10 cellular contexts compared by ENCODE assay signal in genomic region chr7:27141591-27142561, GRCh38. TPM values are rescaled to one million over a fixed set of nuclear protein-coding genes. Genes with fewer than 3 reads are reported as not detected.
DNase-seq lines count a peak whose midpoint lies in the region; ATAC-seq, FAIRE-seq and TF ChIP-seq lines count a peak whose summit lies in the region.
"Had no signal": no experiment of that assay in that cellular context is flagged by ENCODE, and none has a peak within 500 bp of the region (broad histone marks: within the 10 kb centered on the region; RNA-seq: fewer than 3 reads in every experiment).

No MANE protein-coding gene starts in this region.

- intact Hi-C loops in transverse colon (cut with DNase I; ENCODE audit: low total_unique reads) = no loop called here

- no peak overlapping the region for H2AFZ ChIP-seq in H1 (ENCODE audit: low read length)

- H3K27ac Mint-ChIP-seq in mesothelial cell of epicardium = peak overlapping the region; percentile 100
- H3K27ac Mint-ChIP-seq: T-cell had no signal

- no peak overlapping the region for H2BK5ac ChIP-seq in H1 (ENCODE audit: low read depth, low read length)

- peaks cover 0 to 6% (median 0%) of the 10 kb centered on the region in 4 experiments; a peak in 1 of 8 replicates for H3K36me3 ChIP-seq in H1 (ENCODE audit: control insufficient read depth in 2 of 4, insufficient read depth in 4 of 4, low read length in 3 of 4)
- no peaks in the 10 kb centered on the region for H3K36me3 ChIP-seq in transverse colon

- H2BK15ac ChIP-seq in H1 (ENCODE audit: low read length) = no peak overlapping the region

- FAIRE-seq in H1 (lab: Jason Lieb, UNC) = no peak

- H3K27me3 Mint-ChIP-seq in mesothelial cell of epicardium (ENCODE audit: low read depth) = no peaks in the 10 kb centered on the region

- no peak overlapping the region for H3K9ac ChIP-seq in H1 (replicated peaks in 1 of 4; ENCODE audit: extremely low read depth in 1 of 4, low read depth in 3 of 4, low read length in 3 of 4)

- H3K18ac ChIP-seq in H1 (ENCODE audit: extremely low read depth, low read length) = no peak overlapping the region

- no peak overlapping the region for H2BK12ac ChIP-seq in H1 (ENCODE audit: low read depth, low read length)

- H3K4ac ChIP-seq in H1 (replicated peaks; ENCODE audit: insufficient read length, low read depth, low read length) = no peak overlapping the region

- H2BK120ac ChIP-seq in H1 (replicated peaks; ENCODE audit: low read depth, low read length) = no peak overlapping the region

- H2BK20ac ChIP-seq in H1 (ENCODE audit: low read length) = no peak overlapping the region

- H3K27me3 ChIP-seq in H1 (replicated peaks in 1 of 4; ENCODE audit: control insufficient read depth in 3 of 4, extremely low read depth in 1 of 4, insufficient read depth in 3 of 4, low read length in 3 of 4) (peaks cover 97 to 100% (median 99%) of the 10 kb centered on the region in 4 experiments), transverse colon (peaks cover 2% of the 10 kb centered on the region)

- peak in 2 of 3 experiments; percentile 25 to 27; a peak in 2 of 4 replicates for TF ChIP-seq CTCF in H1 (IDR thresholded peaks at IDR 0.05; ENCODE audit: control extremely low read depth in 1 of 3, insufficient read depth in 1 of 3, low read depth in 1 of 3, low read length in 3 of 3)
- TF ChIP-seq CTCF in mesothelial cell of epicardium (IDR thresholded peaks at IDR 0.05; ENCODE audit: unreplicated experiment) = peak; percentile 25
- peak in 2 of 5 experiments; percentile 38 to 39 for TF ChIP-seq CTCF in transverse colon (IDR thresholded peaks at IDR 0.05)

- in situ Hi-C loops in transverse colon (cut with MboI; ENCODE audit: low pct_ligation_motif_present in 1 of 4, low pct_unique_long_range_greater_than_20kb in 1 of 4, low sequenced_read_pairs in 3 of 4) = loop anchor here (5.0 to 10.0 kb wide), 2 partner anchors 285 to 287 kb away; no protein-coding TSS in a partner anchor

- no peaks in the 10 kb centered on the region for H3K9me3 Mint-ChIP-seq in mesothelial cell of epicardium
- H3K9me3 Mint-ChIP-seq: T-cell had no signal

- H4K91ac ChIP-seq in H1 (replicated peaks; ENCODE audit: insufficient read length, low read length) = no peak overlapping the region

- H3K4me3 ChIP-seq in H1 (ENCODE audit: extremely low read depth in 1 of 4, insufficient read depth in 2 of 4, low read depth in 3 of 4, low read length in 4 of 4) (peak overlapping the region in 1 of 4 experiments; percentile 59; a peak in 2 of 8 replicates), transverse colon (peak overlapping the region; percentile 33 to 77 (median 46))

- DNase-seq in NCI-H1417 (lab: John Stamatoyannopoulos, UW) (peak in 2 of 3 experiments; percentile 37 to 45), NCI-H1417 treated with DMSO at 0.1 percent for 48 hours (lab: John Stamatoyannopoulos, UW) (no peak), H1 (ENCODE audit: low read depth in 1 of 2, low spot score in 2 of 2) (peak in 1 of 2 experiments; percentile 55), mesothelial cell of epicardium (ENCODE audit: low spot score in 2 of 2, unreplicated experiment in 2 of 2) (peak in 1 of 2 experiments; percentile 59), transverse colon (peak; percentile 37), dermis blood vessel endothelial cell (no peak)
- DNase-seq in activated CD4-positive, alpha-beta T cell treated with anti-CD3 and anti-CD28 coated beads, Interleukin-2, amount 50 U/mL, for 4 hours = no peak
- DNase-seq: activated naive CD4-positive, alpha-beta T cell treated with Interleukin-2 at 50 U/mL for 16 hours; T-cell had no signal

- H3K4me1 ChIP-seq in H1 (replicated peaks in 1 of 4; ENCODE audit: control insufficient read depth in 3 of 4, insufficient read depth in 4 of 4, low read length in 3 of 4) (peaks cover 0 to 6% (median 3%) of the 10 kb centered on the region in 4 experiments; a peak in 4 of 7 replicates), transverse colon (peaks cover 6 to 64% (median 57%) of the 10 kb centered on the region in 4 donors)

- no peak overlapping the region; the same call in 1 of the 2 replicates for H4K8ac ChIP-seq in H1 (ENCODE audit: extremely low read depth, insufficient read depth, low read length)

- H3K9me3 ChIP-seq in H1 (ENCODE audit: insufficient read depth in 2 of 2, low read depth in 1 of 2, low read length in 1 of 2) (peaks cover 0 to 3% of the 10 kb centered on the region in 2 experiments; a peak in 1 of 4 replicates), transverse colon (no peaks in the 10 kb centered on the region)

- peaks cover 18 to 23% of the 10 kb centered on the region in 2 experiments for H4K20me1 ChIP-seq in H1 (replicated peaks in 1 of 2; ENCODE audit: control insufficient read depth in 1 of 2, insufficient read depth in 2 of 2, low read length in 2 of 2)

- WGBS in H1 (ENCODE audit: extremely low coverage in 1 of 2, insufficient coverage in 1 of 2, insufficient read length in 1 of 2, insufficient replicate concordance in 2 of 2, low coverage in 1 of 2, low lambda C conversion rate in 2 of 2, missing lambda C conversion rate in 1 of 2), 2 experiments = 21% methylated on average over 23 of the region's 40 CpGs; no CpG with 5 or more reads in 1 of the 2 experiments
- WGBS in transverse colon (ENCODE audit: low coverage in 1 of 2), 2 donors = 37 to 43% methylated on average over 17 to 40 of the region's 40 CpGs

- no peak for TF ChIP-seq EP300 in H1 (IDR thresholded peaks at IDR 0.05; ENCODE audit: borderline replicate concordance in 1 of 2, low read depth in 2 of 2, low read length in 2 of 2)
- no peak for TF ChIP-seq EP300 in transverse colon (IDR thresholded peaks at IDR 0.05; ENCODE audit: low read depth)

- peak; percentile 7 to 19; a peak in 2 of 4 replicates for TF ChIP-seq RAD21 in H1 (IDR thresholded peaks at IDR 0.05 in 1 of 2, conservative IDR thresholded peaks at IDR 0.05 in 1 of 2; ENCODE audit: low read depth in 2 of 2, low read length in 2 of 2)

- peaks cover 9% of the 10 kb centered on the region for H3K23me2 ChIP-seq in H1 (ENCODE audit: low read depth, low read length)

- peaks cover 67% of the 10 kb centered on the region for H3K4me1 Mint-ChIP-seq in mesothelial cell of epicardium

- no peak for TF ChIP-seq POLR2A in H1 (IDR thresholded peaks at IDR 0.05; ENCODE audit: control extremely low read depth in 1 of 2, low read depth in 2 of 2, low read length in 2 of 2)
- no peak for TF ChIP-seq POLR2A in transverse colon (IDR thresholded peaks at IDR 0.05)

- H3K79me2 ChIP-seq in H1 (ENCODE audit: control insufficient read depth in 1 of 2, insufficient read depth in 2 of 2, low read length in 2 of 2) = no peaks in the 10 kb centered on the region

- no peak overlapping the region for H4K5ac ChIP-seq in H1 (ENCODE audit: insufficient read length, low read depth, low read length)

- H2AK5ac ChIP-seq in H1 (ENCODE audit: low read depth, low read length) = no peak overlapping the region

- no peaks in the 10 kb centered on the region for H3K79me1 ChIP-seq in H1 (ENCODE audit: low read depth, low read length)

- H3K27ac ChIP-seq in H1 (ENCODE audit: low read depth, low read length) (no peak overlapping the region), transverse colon (peak overlapping the region; percentile 95 to 99 (median 98))

- no peak overlapping the region for H3K23ac ChIP-seq in H1 (ENCODE audit: insufficient read length)

- H3K4me3 Mint-ChIP-seq in mesothelial cell of epicardium = peak overlapping the region; percentile 87

- H3K36me3 Mint-ChIP-seq in mesothelial cell of epicardium = peaks cover 50% of the 10 kb centered on the region
- H3K36me3 Mint-ChIP-seq: T-cell had no signal

- POLR2A ChIA-PET in H1 (lab: Charles Lee; ENCODE audit: partially characterized antibody) = no interaction called here

- no peak overlapping the region for H3K56ac ChIP-seq in H1 (replicated peaks; ENCODE audit: insufficient read length, low read depth, low read length)

- no peak for ATAC-seq in esophagus mucosa
- ATAC-seq: T-cell had no signal

- H3K14ac ChIP-seq in H1 (ENCODE audit: insufficient read length) = no peak overlapping the region

- peak overlapping the region; percentile 70; a peak in 2 of 4 replicates for H3K4me2 ChIP-seq in H1 (ENCODE audit: insufficient read depth in 1 of 2, low read depth in 2 of 2, low read length in 2 of 2)

- CTCF ChIA-PET in H1 (lab: Charles Lee; ENCODE audit: partially characterized antibody) = interaction anchor here (0.6 to 12.5 kb wide), 23 partner anchors 8 to 870 kb away, joined by 3 to 123 read pairs (median 7); partner anchors contain the start of genes HOXA1, HOXA3 and HOXA7

RNA-seq across cellular contexts. Expression of gene HOXA5, which starts 1.6 kb away (rescaled TPM):
- total RNA-seq in H1 (2021; fragmentation: NEBNext Ultra II Directional; extraction: Animal tissue kit (Norgen Biotek cat#: 25700)) = not detected in 2 replicates
- not detected in 2 replicates for polyA plus RNA-seq in H1 (2011; rRNA removed)
- not detected for polyA plus RNA-seq in H1 (2011; cell fraction: cytosol; rRNA removed)
- not detected for polyA plus RNA-seq in H1 (2011; cell fraction: nucleus; rRNA removed)
- polyA plus RNA-seq in H1 (2012, experiment 1 of 2) = not detected in 4 replicates
- polyA plus RNA-seq in H1 (2012, experiment 2 of 2) = not detected
- polyA plus RNA-seq in H1 (2013, experiment 1 of 2) = not detected
- not detected for polyA plus RNA-seq in H1 (2013, experiment 2 of 2)
- not detected in 2 replicates for polyA minus RNA-seq in H1 (2011; rRNA and poly(A)+ RNA removed)
- not detected for polyA minus RNA-seq in H1 (2011; cell fraction: cytosol; rRNA and poly(A)+ RNA removed)
- not detected for polyA minus RNA-seq in H1 (2011; cell fraction: nucleus; rRNA and poly(A)+ RNA removed)
- total RNA-seq in mesothelial cell of epicardium (128 to 133 TPM (median 133 TPM) in 3 replicates), transverse colon (10 to 100 TPM; 18.3 to 89.8 (median 31.6) TPM), esophagus mucosa (5.6 TPM), dermis blood vessel endothelial cell (5.6 and 6.1 TPM in 2 replicates)

RNA-seq across cellular contexts. Expression of gene HOXA6, which starts 5.7 kb away (rescaled TPM):
- total RNA-seq in H1 (2021; fragmentation: NEBNext Ultra II Directional; extraction: Animal tissue kit (Norgen Biotek cat#: 25700)) = not detected in 2 replicates
- not detected in 2 replicates for polyA plus RNA-seq in H1 (2011; rRNA removed)
- polyA plus RNA-seq in H1 (2011; cell fraction: cytosol; rRNA removed) = not detected
- polyA plus RNA-seq in H1 (2011; cell fraction: nucleus; rRNA removed) = not detected
- not detected in 4 replicates for polyA plus RNA-seq in H1 (2012, experiment 1 of 2)
- not detected for polyA plus RNA-seq in H1 (2012, experiment 2 of 2)
- polyA plus RNA-seq in H1 (2013, experiment 1 of 2) = not detected
- not detected for polyA plus RNA-seq in H1 (2013, experiment 2 of 2)
- polyA minus RNA-seq in H1 (2011; rRNA and poly(A)+ RNA removed) = not detected in 2 replicates
- polyA minus RNA-seq in H1 (2011; cell fraction: cytosol; rRNA and poly(A)+ RNA removed) = not detected
- polyA minus RNA-seq in H1 (2011; cell fraction: nucleus; rRNA and poly(A)+ RNA removed) = not detected
- 43.7 to 45.6 TPM (median 44.4 TPM) in 3 replicates for total RNA-seq in mesothelial cell of epicardium
- 10 to 100 TPM; 12.9 to 27.8 (median 17.3) TPM for total RNA-seq in transverse colon
- total RNA-seq in esophagus mucosa = 1.7 TPM
- total RNA-seq in dermis blood vessel endothelial cell = 2.9 and 8.6 TPM in 2 replicates

RNA-seq across cellular contexts. Expression of gene HOXA3, which starts 10.5 kb away (rescaled TPM):
- not detected in 2 replicates for total RNA-seq in H1 (2021; fragmentation: NEBNext Ultra II Directional; extraction: Animal tissue kit (Norgen Biotek cat#: 25700))
- not detected in 2 replicates for polyA plus RNA-seq in H1 (2011; rRNA removed)
- polyA plus RNA-seq in H1 (2011; cell fraction: cytosol; rRNA removed) = not detected
- not detected for polyA plus RNA-seq in H1 (2011; cell fraction: nucleus; rRNA removed)
- not detected in 4 replicates for polyA plus RNA-seq in H1 (2012, experiment 1 of 2)
- polyA plus RNA-seq in H1 (2012, experiment 2 of 2) = not detected
- not detected for polyA plus RNA-seq in H1 (2013, experiment 1 of 2)
- polyA plus RNA-seq in H1 (2013, experiment 2 of 2) = not detected
- not detected in 2 replicates for polyA minus RNA-seq in H1 (2011; rRNA and poly(A)+ RNA removed)
- not detected for polyA minus RNA-seq in H1 (2011; cell fraction: cytosol; rRNA and poly(A)+ RNA removed)
- polyA minus RNA-seq in H1 (2011; cell fraction: nucleus; rRNA and poly(A)+ RNA removed) = not detected
- 197 to 209 TPM (median 201 TPM) in 3 replicates for total RNA-seq in mesothelial cell of epicardium
- total RNA-seq in transverse colon = 10 to 100 TPM; 14.1 to 27.3 (median 15.7) TPM
- total RNA-seq in esophagus mucosa = 5.4 TPM
- total RNA-seq in dermis blood vessel endothelial cell = 2.4 and 6.0 TPM in 2 replicates

RNA-seq across cellular contexts. Expression of gene HOXA4, which starts 11.3 kb away (rescaled TPM):
- not detected in 2 replicates for total RNA-seq in H1 (2021; fragmentation: NEBNext Ultra II Directional; extraction: Animal tissue kit (Norgen Biotek cat#: 25700))
- not detected in 2 replicates for polyA plus RNA-seq in H1 (2011; rRNA removed)
- not detected for polyA plus RNA-seq in H1 (2011; cell fraction: cytosol; rRNA removed)
- not detected for polyA plus RNA-seq in H1 (2011; cell fraction: nucleus; rRNA removed)
- not detected in 4 replicates for polyA plus RNA-seq in H1 (2012, experiment 1 of 2)
- polyA plus RNA-seq in H1 (2012, experiment 2 of 2) = not detected
- polyA plus RNA-seq in H1 (2013, experiment 1 of 2) = not detected
- not detected for polyA plus RNA-seq in H1 (2013, experiment 2 of 2)
- not detected in 2 replicates for polyA minus RNA-seq in H1 (2011; rRNA and poly(A)+ RNA removed)
- not detected for polyA minus RNA-seq in H1 (2011; cell fraction: cytosol; rRNA and poly(A)+ RNA removed)
- polyA minus RNA-seq in H1 (2011; cell fraction: nucleus; rRNA and poly(A)+ RNA removed) = not detected
- total RNA-seq in mesothelial cell of epicardium (51.0 to 55.9 TPM (median 54.7 TPM) in 3 replicates), transverse colon (10 to 100 TPM in 2 of 4 donors, 1 to 10 TPM in 2; 3.5 to 42.4 (median 10.6) TPM), esophagus mucosa (5.5 TPM), dermis blood vessel endothelial cell (0.34 and 0.65 TPM in 2 replicates)

RNA-seq across cellular contexts. Expression of gene HOXA7, which starts 14.6 kb away (rescaled TPM):
- not detected in 2 replicates for total RNA-seq in H1 (2021; fragmentation: NEBNext Ultra II Directional; extraction: Animal tissue kit (Norgen Biotek cat#: 25700))
- polyA plus RNA-seq in H1 (2011; rRNA removed) = 0.03 TPM in 1 of 2 replicates, not detected in the other
- polyA plus RNA-seq in H1 (2011; cell fraction: cytosol; rRNA removed) = not detected
- not detected for polyA plus RNA-seq in H1 (2011; cell fraction: nucleus; rRNA removed)
- not detected in 4 replicates for polyA plus RNA-seq in H1 (2012, experiment 1 of 2)
- polyA plus RNA-seq in H1 (2012, experiment 2 of 2) = not detected
- 0.02 TPM for polyA plus RNA-seq in H1 (2013, experiment 1 of 2)
- polyA plus RNA-seq in H1 (2013, experiment 2 of 2) = 0.02 TPM
- not detected in 2 replicates for polyA minus RNA-seq in H1 (2011; rRNA and poly(A)+ RNA removed)
- not detected for polyA minus RNA-seq in H1 (2011; cell fraction: cytosol; rRNA and poly(A)+ RNA removed)
- not detected for polyA minus RNA-seq in H1 (2011; cell fraction: nucleus; rRNA and poly(A)+ RNA removed)
- total RNA-seq in mesothelial cell of epicardium = 17.4 to 18.9 TPM (median 17.9 TPM) in 3 replicates
- total RNA-seq in transverse colon = 10 to 100 TPM in 3 of 4 donors, 1 to 10 TPM in 1; 7.0 to 22.9 (median 12.8) TPM
- 5.2 TPM for total RNA-seq in esophagus mucosa
- 1.4 and 2.9 TPM in 2 replicates for total RNA-seq in dermis blood vessel endothelial cell

Comparison
In these comparisons a context has a peak if more than half of its experiments do, and no peak if none do; other contexts are left out.
1. DNase-seq: peak in NCI-H1417 (2 of 3) and transverse colon (single experiment); none in NCI-H1417 treated with DMSO at 0.1 percent for 48 hours (single experiment), activated CD4-positive, alpha-beta T cell treated with anti-CD3 and anti-CD28 coated beads, Interleukin-2, amount 50 U/mL, for 4 hours (0 of 2) and dermis blood vessel endothelial cell (single experiment).